Comparison of ENCODE assay signal across 1 cellular context in the genomic region with DNA sequence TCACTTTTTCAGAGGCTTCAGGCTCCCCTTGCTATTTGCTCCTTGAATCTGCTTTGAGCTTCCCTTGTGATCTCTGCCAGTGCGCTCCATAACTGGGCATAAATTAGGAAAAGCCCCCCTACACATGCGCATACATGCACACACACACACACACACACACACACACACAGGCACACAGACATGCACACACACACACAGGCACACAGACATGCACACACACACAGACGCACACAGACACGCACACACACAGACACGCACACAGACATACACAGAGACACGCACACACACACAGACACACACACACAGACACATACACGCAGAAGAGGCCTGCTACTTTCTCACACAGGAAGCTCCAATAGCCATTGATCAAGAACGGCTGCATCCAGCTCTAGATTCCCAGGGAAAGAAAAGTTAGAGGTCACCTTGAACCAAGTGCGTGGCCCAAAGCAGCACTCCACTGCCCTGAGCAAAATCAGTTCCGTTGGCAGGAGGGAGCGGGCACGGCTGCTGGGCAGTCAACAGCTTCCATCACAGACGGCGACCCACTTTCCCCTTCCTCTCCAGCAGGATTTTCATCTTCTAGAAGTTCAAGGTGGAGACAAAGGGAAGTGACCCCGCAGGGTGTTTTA.
TF ChIP-seq lines count a peak whose summit lies in the region.

No MANE protein-coding gene starts in this region.

TF ChIP-seq in GM12878, 131 proteins besides CTCF, POLR2A, EP300 and RAD21:
- TF ChIP-seq NFIC (IDR thresholded peaks at IDR 0.05; ENCODE audit: low read depth, low read length): no peak
- TF ChIP-seq, protein P1, sequence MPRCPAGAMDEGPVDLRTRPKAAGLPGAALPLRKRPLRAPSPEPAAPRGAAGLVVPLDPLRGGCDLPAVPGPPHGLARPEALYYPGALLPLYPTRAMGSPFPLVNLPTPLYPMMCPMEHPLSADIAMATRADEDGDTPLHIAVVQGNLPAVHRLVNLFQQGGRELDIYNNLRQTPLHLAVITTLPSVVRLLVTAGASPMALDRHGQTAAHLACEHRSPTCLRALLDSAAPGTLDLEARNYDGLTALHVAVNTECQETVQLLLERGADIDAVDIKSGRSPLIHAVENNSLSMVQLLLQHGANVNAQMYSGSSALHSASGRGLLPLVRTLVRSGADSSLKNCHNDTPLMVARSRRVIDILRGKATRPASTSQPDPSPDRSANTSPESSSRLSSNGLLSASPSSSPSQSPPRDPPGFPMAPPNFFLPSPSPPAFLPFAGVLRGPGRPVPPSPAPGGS (IDR thresholded peaks at IDR 0.05; ENCODE audit: borderline replicate concordance, insufficient read depth, low read depth, low read length, poor library complexity, severe bottlenecking): peak; percentile 86
- TF ChIP-seq NFXL1 (IDR thresholded peaks at IDR 0.05; ENCODE audit: borderline replicate concordance): no peak
- no peak for TF ChIP-seq KDM1A (IDR thresholded peaks at IDR 0.05; ENCODE audit: borderline replicate concordance)
